Comparison of ENCODE assay signal across 14 cellular contexts in genomic region chr7:150556521-150557138, GRCh38. TPM values are rescaled to one million over a fixed set of nuclear protein-coding genes. Genes with fewer than 3 reads are reported as not detected.
DNase-seq lines count a peak whose midpoint lies in the region; ATAC-seq and TF ChIP-seq lines count a peak whose summit lies in the region.
"Had no signal": no experiment of that assay in that cellular context is flagged by ENCODE, and none has a peak within 500 bp of the region (broad histone marks: within the 10 kb centered on the region; RNA-seq: fewer than 3 reads in every experiment).

No MANE protein-coding gene starts in this region.

- H3K79me2 ChIP-seq in trophoblast cell (ENCODE audit: control insufficient read depth, insufficient read depth, low read length, poor library complexity): no peaks in the 10 kb centered on the region
- no peaks in the 10 kb centered on the region for H3K79me2 ChIP-seq in neural progenitor cell (ENCODE audit: low read depth)

- ATAC-seq in CD4-positive, alpha-beta T cell (ENCODE audit: poor library complexity): peak; percentile 98
- ATAC-seq in lower lobe of right lung: peak; percentile 73 to 82
- ATAC-seq in omental fat pad (ENCODE audit: low FRiP score): no peak

- H4K8ac ChIP-seq in trophoblast cell (ENCODE audit: low read depth, low read length): no peak overlapping the region

- no peaks in the 10 kb centered on the region for H3K79me1 ChIP-seq in trophoblast cell (ENCODE audit: low read length)

- no peak for TF ChIP-seq CTCF in CD4-positive, alpha-beta T cell (IDR thresholded peaks at IDR 0.05)
- TF ChIP-seq CTCF in lower lobe of right lung (IDR thresholded peaks at IDR 0.05) (no peak), omental fat pad (IDR thresholded peaks at IDR 0.05) (no peak), neural progenitor cell (IDR thresholded peaks at IDR 0.05) (no peak), WERI-Rb-1 (IDR thresholded peaks at IDR 0.05; ENCODE audit: low read depth, low read length) (no peak)

- H3K9me3 ChIP-seq in CD4-positive, alpha-beta T cell (ENCODE audit: control insufficient read depth, low read length): peaks cover 43% of the 10 kb centered on the region
- peaks cover 9% of the 10 kb centered on the region for H3K9me3 ChIP-seq in lower lobe of right lung
- peaks cover 4% of the 10 kb centered on the region for H3K9me3 ChIP-seq in trophoblast cell (ENCODE audit: insufficient read depth, low read depth, low read length)
- H3K9me3 ChIP-seq in neural progenitor cell (ENCODE audit: low read depth): no peaks in the 10 kb centered on the region
- H3K9me3 ChIP-seq in WERI-Rb-1 (ENCODE audit: severe bottlenecking): peaks cover 5% of the 10 kb centered on the region
- H3K9me3 ChIP-seq: BE2C, colonic mucosa, MG63 had no signal

- no peaks in the 10 kb centered on the region for H4K20me1 ChIP-seq in neural progenitor cell (ENCODE audit: low read depth)

- H3K4me3 ChIP-seq in Jurkat, Clone E6-1 (ENCODE audit: low read length): no peak overlapping the region
- no peak overlapping the region for H3K4me3 ChIP-seq in lower lobe of right lung
- H3K4me3 ChIP-seq in trophoblast cell (ENCODE audit: low read depth, low read length): no peak overlapping the region
- no peak overlapping the region for H3K4me3 ChIP-seq in neural progenitor cell
- H3K4me3 ChIP-seq in WERI-Rb-1 (ENCODE audit: low read depth, low read length): no peak overlapping the region
- H3K4me3 ChIP-seq: colonic mucosa, MG63 had no signal

- no peak overlapping the region for H3K4ac ChIP-seq in trophoblast cell (ENCODE audit: low read depth, low read length)

- peak in 4 of 10 experiments; percentile 18 to 40 (median 26) for DNase-seq in CD4-positive, alpha-beta T cell
- DNase-seq in Jurkat, Clone E6-1 (ENCODE audit: low read depth, low spot score): peak; percentile 97
- DNase-seq in lower lobe of right lung: no peak
- no peak for DNase-seq in omental fat pad (ENCODE audit: low spot score)
- no peak for DNase-seq in trophoblast cell
- no peak for DNase-seq in neural progenitor cell (ENCODE audit: low spot score)
- no peak for DNase-seq in WERI-Rb-1
- DNase-seq: activated CD4-positive, CD25-positive, alpha-beta regulatory T cell treated with anti-CD3 and anti-CD28 coated beads, Interleukin-2, amount 50 U/mL, for 72 hours; BE2C; colonic mucosa; H7; MG63; stimulated activated CD4-positive, alpha-beta T cell treated with anti-CD3 and anti-CD28 coated beads, Interleukin-1b, Interleukin-23, amount 100 ng/mL, for 48 hours had no signal

- H3K27me3 Mint-ChIP-seq in CD4-positive, alpha-beta T cell: no peaks in the 10 kb centered on the region
- no peaks in the 10 kb centered on the region for H3K27me3 Mint-ChIP-seq in activated naive CD8-positive, alpha-beta T cell
- peaks cover 6% of the 10 kb centered on the region for H3K27me3 Mint-ChIP-seq in neural progenitor cell (ENCODE audit: insufficient read depth, low read depth)

- H3K9ac ChIP-seq in trophoblast cell (ENCODE audit: low read length) (no peak overlapping the region), neural progenitor cell (no peak overlapping the region)

- H3K4me1 Mint-ChIP-seq in CD4-positive, alpha-beta T cell (ENCODE audit: low read depth): peaks cover 88% of the 10 kb centered on the region
- H3K4me1 Mint-ChIP-seq in activated naive CD8-positive, alpha-beta T cell (ENCODE audit: low read depth): peaks cover 70% of the 10 kb centered on the region
- no peaks in the 10 kb centered on the region for H3K4me1 Mint-ChIP-seq in neural progenitor cell

- no peak overlapping the region for H3K14ac ChIP-seq in trophoblast cell (ENCODE audit: low read length)

- no peak overlapping the region for H4K12ac ChIP-seq in trophoblast cell (ENCODE audit: low read depth, low read length)

- no peak overlapping the region for H2AK5ac ChIP-seq in trophoblast cell (ENCODE audit: low read length)

- H2BK120ac ChIP-seq in trophoblast cell (ENCODE audit: insufficient read depth, low read length, poor library complexity): no peak overlapping the region

- peaks cover 94% of the 10 kb centered on the region for H3K36me3 Mint-ChIP-seq in CD4-positive, alpha-beta T cell (ENCODE audit: low read depth)
- peaks cover 36% of the 10 kb centered on the region for H3K36me3 Mint-ChIP-seq in activated naive CD8-positive, alpha-beta T cell
- no peaks in the 10 kb centered on the region for H3K36me3 Mint-ChIP-seq in neural progenitor cell

- H3K36me3 ChIP-seq in lower lobe of right lung (no peaks in the 10 kb centered on the region), trophoblast cell (ENCODE audit: control insufficient read depth in 1 of 2, insufficient read depth in 2 of 2, low read length in 2 of 2) (no peaks in the 10 kb centered on the region), neural progenitor cell (no peaks in the 10 kb centered on the region), WERI-Rb-1 (no peaks in the 10 kb centered on the region)
- H3K36me3 ChIP-seq: BE2C, colonic mucosa, MG63 had no signal

- H2BK12ac ChIP-seq in trophoblast cell (ENCODE audit: low read length): no peak overlapping the region

- H2AFZ ChIP-seq in trophoblast cell (ENCODE audit: insufficient read depth, low read length, poor library complexity) (no peak overlapping the region), neural progenitor cell (replicated peaks) (no peak overlapping the region)

- H3K4me2 ChIP-seq in trophoblast cell (ENCODE audit: low read length) (no peak overlapping the region), neural progenitor cell (no peak overlapping the region)

- H3K4me1 ChIP-seq in lower lobe of right lung (no peaks in the 10 kb centered on the region), trophoblast cell (ENCODE audit: control insufficient read depth in 1 of 2, insufficient read depth in 2 of 2, low read length in 2 of 2) (no peaks in the 10 kb centered on the region), neural progenitor cell (no peaks in the 10 kb centered on the region)
- H3K4me1 ChIP-seq: BE2C, colonic mucosa had no signal

- peak overlapping the region; percentile 98 for H3K27ac Mint-ChIP-seq in CD4-positive, alpha-beta T cell
- H3K27ac Mint-ChIP-seq in activated naive CD8-positive, alpha-beta T cell: peak overlapping the region; percentile 91
- no peak overlapping the region for H3K27ac Mint-ChIP-seq in neural progenitor cell

- H3K9me3 Mint-ChIP-seq in CD4-positive, alpha-beta T cell: peaks cover 32% of the 10 kb centered on the region
- H3K9me3 Mint-ChIP-seq in activated naive CD8-positive, alpha-beta T cell (ENCODE audit: low read depth): peaks cover 17% of the 10 kb centered on the region
- H3K9me3 Mint-ChIP-seq in neural progenitor cell: peaks cover 13% of the 10 kb centered on the region

- intact Hi-C loops in CD4-positive, alpha-beta T cell (cut with DNase I, micrococcal nuclease): loop anchor here in 1 of 2 experiments (1.0 kb wide), 1 partner anchor 12 kb away; no protein-coding TSS in a partner anchor
- intact Hi-C loops in lower lobe of right lung (cut with DNase I): no loop called here

- H2BK5ac ChIP-seq in trophoblast cell (ENCODE audit: low read depth, low read length, poor library complexity): no peak overlapping the region

- no peak overlapping the region for H3K23ac ChIP-seq in trophoblast cell (ENCODE audit: low read length)

- WGBS in trophoblast cell (ENCODE audit: extremely low coverage, insufficient coverage, insufficient read length): no CpG with 5 or more reads among the region's 4 CpGs

- H3K27me3 ChIP-seq in CD4-positive, alpha-beta T cell (ENCODE audit: control insufficient read depth, insufficient read depth, low read length): no peaks in the 10 kb centered on the region
- H3K27me3 ChIP-seq in lower lobe of right lung (ENCODE audit: low read depth) (no peaks in the 10 kb centered on the region), trophoblast cell (ENCODE audit: insufficient read depth, low read length) (no peaks in the 10 kb centered on the region), neural progenitor cell (no peaks in the 10 kb centered on the region), WERI-Rb-1 (ENCODE audit: insufficient read depth, low read depth, severe bottlenecking) (no peaks in the 10 kb centered on the region)
- H3K27me3 ChIP-seq: BE2C, colonic mucosa, MG63 had no signal

- CTCF ChIA-PET in CD4-positive, alpha-beta T cell (lab: Charles Lee): interaction anchor here (1.6 kb wide), 1 partner anchor 108 kb away, joined by 5 read pairs; no protein-coding TSS in a partner anchor

- peak overlapping the region; percentile 77 for H3K4me3 Mint-ChIP-seq in CD4-positive, alpha-beta T cell
- H3K4me3 Mint-ChIP-seq in activated naive CD8-positive, alpha-beta T cell: peak overlapping the region; percentile 69
- no peak overlapping the region for H3K4me3 Mint-ChIP-seq in neural progenitor cell

- no peak overlapping the region for H4K91ac ChIP-seq in trophoblast cell (ENCODE audit: low read depth, low read length)

- H3K27ac ChIP-seq in CD4-positive, alpha-beta T cell (ENCODE audit: low read depth, low read length): peak overlapping the region; percentile 57
- H3K27ac ChIP-seq in lower lobe of right lung (peak overlapping the region; percentile 59), trophoblast cell (ENCODE audit: low read depth, low read length) (no peak overlapping the region), neural progenitor cell (no peak overlapping the region), WERI-Rb-1 (no peak overlapping the region)
- H3K27ac ChIP-seq: colonic mucosa had no signal

- no peaks in the 10 kb centered on the region for H3F3A ChIP-seq in neural progenitor cell (ENCODE audit: low read depth)

- no peak overlapping the region for H3K18ac ChIP-seq in trophoblast cell (ENCODE audit: low read length)

- POLR2A ChIA-PET in CD4-positive, alpha-beta T cell (lab: Charles Lee): interaction anchor here (0.6 to 5.4 kb wide), 6 partner anchors 11 to 185 kb away, joined by 3 to 39 read pairs (median 4); partner anchors contain the start of genes GIMAP4, GIMAP7 and GIMAP8

RNA-seq across cellular contexts. Expression of gene GIMAP4, which starts 10.6 kb away (rescaled TPM):
- 10 to 100 TPM; 20.7 to 23.6 TPM for total RNA-seq in CD4-positive, alpha-beta T cell
- polyA plus RNA-seq in Jurkat, Clone E6-1 (2012; ENCODE audit: insufficient read depth, insufficient read length): 168 TPM
- 95.7 TPM for total RNA-seq in lower lobe of right lung
- 100 to 1,000 TPM in 1 of 4 donors, 10 to 100 TPM in 3; 16.1 to 135 (median 47.8) TPM for total RNA-seq in omental fat pad
- polyA plus RNA-seq in trophoblast cell (2013): 0.03 TPM in 1 of 2 replicates, not detected in the other
- not detected in 2 replicates for total RNA-seq in neural progenitor cell (ENCODE audit: low replicate concordance)
- total RNA-seq: H7 had no signal

RNA-seq across cellular contexts. Expression of gene GIMAP7, which starts 42.0 kb away (rescaled TPM):
- total RNA-seq in CD4-positive, alpha-beta T cell: 10 to 100 TPM; 48.4 to 50.7 TPM
- polyA plus RNA-seq in Jurkat, Clone E6-1 (2012; ENCODE audit: insufficient read depth, insufficient read length): 168 TPM
- total RNA-seq in lower lobe of right lung (49.4 TPM), omental fat pad (100 to 1,000 TPM in 1 of 4 donors, 10 to 100 TPM in 2, 1 to 10 TPM in 1; 5.8 to 102 (median 27.2) TPM), neural progenitor cell (ENCODE audit: low replicate concordance) (not detected in 2 replicates)
- polyA plus RNA-seq in trophoblast cell (2013): not detected in 2 replicates
- total RNA-seq: H7 had no signal

Comparison
In these comparisons a context has a peak if more than half of its experiments do, and no peak if none do; other contexts are left out.
1. H3K27ac ChIP-seq: peak in CD4-positive, alpha-beta T cell (single experiment) and lower lobe of right lung (single experiment); none in trophoblast cell (single experiment), neural progenitor cell (single experiment) and WERI-Rb-1 (single experiment).
2. RNA of gene GIMAP4, which starts 10.6 kb away (total RNA-seq): 95.7 TPM in lower lobe of right lung (single experiment), 16.1 to 135 TPM in omental fat pad and 20.7 to 23.6 TPM in CD4-positive, alpha-beta T cell; not detected in neural progenitor cell; every median in the first group is over 10 times any median in the second.